8 cellular contexts compared by ENCODE assay signal in genomic region chr6:42260972-42261371, GRCh38. TPM values are rescaled to one million over a fixed set of nuclear protein-coding genes. Genes with fewer than 3 reads are reported as not detected.
A peak's percentile ranks its signal among the peaks of the same experiment; 100 is the strongest.
DNase-seq lines count a peak whose midpoint lies in the region; ATAC-seq and TF ChIP-seq lines count a peak whose summit lies in the region.

No MANE protein-coding gene starts in this region.

- intact Hi-C loops in left colon (cut with DNase I, micrococcal nuclease) = loop anchor here in 1 of 2 donors (5.0 kb wide), 1 partner anchor 286 kb away; no protein-coding TSS in a partner anchor

- TF ChIP-seq CTCF in GM10248 (IDR thresholded peaks at IDR 0.05; ENCODE audit: control extremely low read depth, extremely low read depth, low read depth, missing control alignments) = peak; percentile 68

- DNase-seq in GM10248 (ENCODE audit: extremely low spot score) (peak; percentile 59), OCI-M1 (lab: John Stamatoyannopoulos, UW) (peak; percentile 37), amniotic epithelial cell (ENCODE audit: low read depth) (peak; percentile 52), left colon (peak in 1 of 2 donors; percentile 33), T-helper 9 cell (no peak), medulla oblongata (ENCODE audit: extremely low spot score) (no peak)
- peak in 5 of 6 experiments; percentile 7 to 39 (median 10) for DNase-seq in stimulated activated naive CD4-positive, alpha-beta T cell (lab: John Stamatoyannopoulos, UW)

- ATAC-seq in left colon = peak; percentile 48
- ATAC-seq in HG03439 (IDR thresholded peaks at IDR 0.05; ENCODE audit: unreplicated experiment) = no peak

- POLR2A ChIA-PET in GM10248 (lab: Yijun Ruan, JAX) = no interaction called here

- CTCF ChIA-PET in GM10248 (lab: Yijun Ruan, JAX) = interaction anchor here (0.6 to 8.5 kb wide), 24 partner anchors 10 to 466 kb away, joined by 3 to 107 read pairs (median 4); no protein-coding TSS in a partner anchor

RNA-seq across cellular contexts. Expression of gene MRPS10, which starts 43.3 kb away (rescaled TPM):
- total RNA-seq in left colon = 10 to 100 TPM; 24.9 to 30.6 TPM

Comparison
In these comparisons a context has a peak if more than half of its experiments do, and no peak if none do; other contexts are left out.
1. DNase-seq: peak in GM10248 (single experiment), OCI-M1 (single experiment), amniotic epithelial cell (single experiment) and stimulated activated naive CD4-positive, alpha-beta T cell (5 of 6); none in T-helper 9 cell (single experiment) and medulla oblongata (single experiment).